In the genomic region with DNA sequence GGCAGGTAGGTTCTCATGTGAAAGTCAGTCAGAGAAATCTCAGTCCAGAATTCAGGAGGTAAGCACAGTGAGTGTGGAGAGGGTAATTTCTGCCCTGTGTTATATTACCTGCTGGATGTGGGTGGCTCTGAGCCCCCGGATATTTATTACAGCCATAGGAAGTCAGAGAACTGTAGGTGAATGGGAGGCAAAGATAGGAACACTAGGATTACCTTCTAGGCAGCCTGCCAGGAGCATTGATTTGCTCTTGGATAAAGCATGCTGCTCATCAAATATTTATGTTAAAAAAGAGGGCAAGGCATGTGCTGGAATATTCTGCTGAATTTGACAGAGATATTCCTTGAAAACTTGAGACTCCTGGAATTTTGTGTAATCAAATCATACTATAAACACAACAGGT, we compare ENCODE assay signal across 2 cellular contexts.
TF ChIP-seq lines count a peak whose summit lies in the region.

No MANE protein-coding gene starts in this region.

TF ChIP-seq in liver, 16 proteins besides CTCF, POLR2A, EP300 and RAD21 (continued from another document):
- TF ChIP-seq, protein P1, sequence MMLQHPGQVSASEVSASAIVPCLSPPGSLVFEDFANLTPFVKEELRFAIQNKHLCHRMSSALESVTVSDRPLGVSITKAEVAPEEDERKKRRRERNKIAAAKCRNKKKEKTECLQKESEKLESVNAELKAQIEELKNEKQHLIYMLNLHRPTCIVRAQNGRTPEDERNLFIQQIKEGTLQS (IDR thresholded peaks at IDR 0.05) = no peak
- TF ChIP-seq YY1 (IDR thresholded peaks at IDR 0.05) = peak; percentile 1
- no peak for TF ChIP-seq JUND (IDR thresholded peaks at IDR 0.05)
- TF ChIP-seq, protein P2, sequence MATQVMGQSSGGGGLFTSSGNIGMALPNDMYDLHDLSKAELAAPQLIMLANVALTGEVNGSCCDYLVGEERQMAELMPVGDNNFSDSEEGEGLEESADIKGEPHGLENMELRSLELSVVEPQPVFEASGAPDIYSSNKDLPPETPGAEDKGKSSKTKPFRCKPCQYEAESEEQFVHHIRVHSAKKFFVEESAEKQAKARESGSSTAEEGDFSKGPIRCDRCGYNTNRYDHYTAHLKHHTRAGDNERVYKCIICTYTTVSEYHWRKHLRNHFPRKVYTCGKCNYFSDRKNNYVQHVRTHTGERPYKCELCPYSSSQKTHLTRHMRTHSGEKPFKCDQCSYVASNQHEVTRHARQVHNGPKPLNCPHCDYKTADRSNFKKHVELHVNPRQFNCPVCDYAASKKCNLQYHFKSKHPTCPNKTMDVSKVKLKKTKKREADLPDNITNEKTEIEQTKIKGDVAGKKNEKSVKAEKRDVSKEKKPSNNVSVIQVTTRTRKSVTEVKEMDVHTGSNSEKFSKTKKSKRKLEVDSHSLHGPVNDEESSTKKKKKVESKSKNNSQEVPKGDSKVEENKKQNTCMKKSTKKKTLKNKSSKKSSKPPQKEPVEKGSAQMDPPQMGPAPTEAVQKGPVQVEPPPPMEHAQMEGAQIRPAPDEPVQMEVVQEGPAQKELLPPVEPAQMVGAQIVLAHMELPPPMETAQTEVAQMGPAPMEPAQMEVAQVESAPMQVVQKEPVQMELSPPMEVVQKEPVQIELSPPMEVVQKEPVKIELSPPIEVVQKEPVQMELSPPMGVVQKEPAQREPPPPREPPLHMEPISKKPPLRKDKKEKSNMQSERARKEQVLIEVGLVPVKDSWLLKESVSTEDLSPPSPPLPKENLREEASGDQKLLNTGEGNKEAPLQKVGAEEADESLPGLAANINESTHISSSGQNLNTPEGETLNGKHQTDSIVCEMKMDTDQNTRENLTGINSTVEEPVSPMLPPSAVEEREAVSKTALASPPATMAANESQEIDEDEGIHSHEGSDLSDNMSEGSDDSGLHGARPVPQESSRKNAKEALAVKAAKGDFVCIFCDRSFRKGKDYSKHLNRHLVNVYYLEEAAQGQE (IDR thresholded peaks at IDR 0.05) = no peak

TF ChIP-seq in HepG2, 621 proteins besides CTCF, POLR2A, EP300 and RAD21:
- TF ChIP-seq, protein P3, sequence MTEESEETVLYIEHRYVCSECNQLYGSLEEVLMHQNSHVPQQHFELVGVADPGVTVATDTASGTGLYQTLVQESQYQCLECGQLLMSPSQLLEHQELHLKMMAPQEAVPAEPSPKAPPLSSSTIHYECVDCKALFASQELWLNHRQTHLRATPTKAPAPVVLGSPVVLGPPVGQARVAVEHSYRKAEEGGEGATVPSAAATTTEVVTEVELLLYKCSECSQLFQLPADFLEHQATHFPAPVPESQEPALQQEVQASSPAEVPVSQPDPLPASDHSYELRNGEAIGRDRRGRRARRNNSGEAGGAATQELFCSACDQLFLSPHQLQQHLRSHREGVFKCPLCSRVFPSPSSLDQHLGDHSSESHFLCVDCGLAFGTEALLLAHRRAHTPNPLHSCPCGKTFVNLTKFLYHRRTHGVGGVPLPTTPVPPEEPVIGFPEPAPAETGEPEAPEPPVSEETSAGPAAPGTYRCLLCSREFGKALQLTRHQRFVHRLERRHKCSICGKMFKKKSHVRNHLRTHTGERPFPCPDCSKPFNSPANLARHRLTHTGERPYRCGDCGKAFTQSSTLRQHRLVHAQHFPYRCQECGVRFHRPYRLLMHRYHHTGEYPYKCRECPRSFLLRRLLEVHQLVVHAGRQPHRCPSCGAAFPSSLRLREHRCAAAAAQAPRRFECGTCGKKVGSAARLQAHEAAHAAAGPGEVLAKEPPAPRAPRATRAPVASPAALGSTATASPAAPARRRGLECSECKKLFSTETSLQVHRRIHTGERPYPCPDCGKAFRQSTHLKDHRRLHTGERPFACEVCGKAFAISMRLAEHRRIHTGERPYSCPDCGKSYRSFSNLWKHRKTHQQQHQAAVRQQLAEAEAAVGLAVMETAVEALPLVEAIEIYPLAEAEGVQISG (CRISPR knock-in tag; IDR thresholded peaks at IDR 0.05) = no peak
- TF ChIP-seq, protein P4, sequence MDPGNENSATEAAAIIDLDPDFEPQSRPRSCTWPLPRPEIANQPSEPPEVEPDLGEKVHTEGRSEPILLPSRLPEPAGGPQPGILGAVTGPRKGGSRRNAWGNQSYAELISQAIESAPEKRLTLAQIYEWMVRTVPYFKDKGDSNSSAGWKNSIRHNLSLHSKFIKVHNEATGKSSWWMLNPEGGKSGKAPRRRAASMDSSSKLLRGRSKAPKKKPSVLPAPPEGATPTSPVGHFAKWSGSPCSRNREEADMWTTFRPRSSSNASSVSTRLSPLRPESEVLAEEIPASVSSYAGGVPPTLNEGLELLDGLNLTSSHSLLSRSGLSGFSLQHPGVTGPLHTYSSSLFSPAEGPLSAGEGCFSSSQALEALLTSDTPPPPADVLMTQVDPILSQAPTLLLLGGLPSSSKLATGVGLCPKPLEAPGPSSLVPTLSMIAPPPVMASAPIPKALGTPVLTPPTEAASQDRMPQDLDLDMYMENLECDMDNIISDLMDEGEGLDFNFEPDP (CRISPR knock-in tag; conservative IDR thresholded peaks at IDR 0.05) = no peak
- no peak for TF ChIP-seq PPARG (CRISPR knock-in tag; conservative IDR thresholded peaks at IDR 0.05)
- TF ChIP-seq, protein P5, sequence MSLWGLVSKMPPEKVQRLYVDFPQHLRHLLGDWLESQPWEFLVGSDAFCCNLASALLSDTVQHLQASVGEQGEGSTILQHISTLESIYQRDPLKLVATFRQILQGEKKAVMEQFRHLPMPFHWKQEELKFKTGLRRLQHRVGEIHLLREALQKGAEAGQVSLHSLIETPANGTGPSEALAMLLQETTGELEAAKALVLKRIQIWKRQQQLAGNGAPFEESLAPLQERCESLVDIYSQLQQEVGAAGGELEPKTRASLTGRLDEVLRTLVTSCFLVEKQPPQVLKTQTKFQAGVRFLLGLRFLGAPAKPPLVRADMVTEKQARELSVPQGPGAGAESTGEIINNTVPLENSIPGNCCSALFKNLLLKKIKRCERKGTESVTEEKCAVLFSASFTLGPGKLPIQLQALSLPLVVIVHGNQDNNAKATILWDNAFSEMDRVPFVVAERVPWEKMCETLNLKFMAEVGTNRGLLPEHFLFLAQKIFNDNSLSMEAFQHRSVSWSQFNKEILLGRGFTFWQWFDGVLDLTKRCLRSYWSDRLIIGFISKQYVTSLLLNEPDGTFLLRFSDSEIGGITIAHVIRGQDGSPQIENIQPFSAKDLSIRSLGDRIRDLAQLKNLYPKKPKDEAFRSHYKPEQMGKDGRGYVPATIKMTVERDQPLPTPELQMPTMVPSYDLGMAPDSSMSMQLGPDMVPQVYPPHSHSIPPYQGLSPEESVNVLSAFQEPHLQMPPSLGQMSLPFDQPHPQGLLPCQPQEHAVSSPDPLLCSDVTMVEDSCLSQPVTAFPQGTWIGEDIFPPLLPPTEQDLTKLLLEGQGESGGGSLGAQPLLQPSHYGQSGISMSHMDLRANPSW (CRISPR knock-in tag; IDR thresholded peaks at IDR 0.05; ENCODE audit: borderline replicate concordance) = no peak
- TF ChIP-seq, protein P6, sequence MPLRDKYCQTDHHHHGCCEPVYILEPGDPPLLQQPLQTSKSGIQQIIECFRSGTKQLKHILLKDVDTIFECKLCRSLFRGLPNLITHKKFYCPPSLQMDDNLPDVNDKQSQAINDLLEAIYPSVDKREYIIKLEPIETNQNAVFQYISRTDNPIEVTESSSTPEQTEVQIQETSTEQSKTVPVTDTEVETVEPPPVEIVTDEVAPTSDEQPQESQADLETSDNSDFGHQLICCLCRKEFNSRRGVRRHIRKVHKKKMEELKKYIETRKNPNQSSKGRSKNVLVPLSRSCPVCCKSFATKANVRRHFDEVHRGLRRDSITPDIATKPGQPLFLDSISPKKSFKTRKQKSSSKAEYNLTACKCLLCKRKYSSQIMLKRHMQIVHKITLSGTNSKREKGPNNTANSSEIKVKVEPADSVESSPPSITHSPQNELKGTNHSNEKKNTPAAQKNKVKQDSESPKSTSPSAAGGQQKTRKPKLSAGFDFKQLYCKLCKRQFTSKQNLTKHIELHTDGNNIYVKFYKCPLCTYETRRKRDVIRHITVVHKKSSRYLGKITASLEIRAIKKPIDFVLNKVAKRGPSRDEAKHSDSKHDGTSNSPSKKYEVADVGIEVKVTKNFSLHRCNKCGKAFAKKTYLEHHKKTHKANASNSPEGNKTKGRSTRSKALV (CRISPR knock-in tag; IDR thresholded peaks at IDR 0.05) = no peak
- TF ChIP-seq, protein P7, sequence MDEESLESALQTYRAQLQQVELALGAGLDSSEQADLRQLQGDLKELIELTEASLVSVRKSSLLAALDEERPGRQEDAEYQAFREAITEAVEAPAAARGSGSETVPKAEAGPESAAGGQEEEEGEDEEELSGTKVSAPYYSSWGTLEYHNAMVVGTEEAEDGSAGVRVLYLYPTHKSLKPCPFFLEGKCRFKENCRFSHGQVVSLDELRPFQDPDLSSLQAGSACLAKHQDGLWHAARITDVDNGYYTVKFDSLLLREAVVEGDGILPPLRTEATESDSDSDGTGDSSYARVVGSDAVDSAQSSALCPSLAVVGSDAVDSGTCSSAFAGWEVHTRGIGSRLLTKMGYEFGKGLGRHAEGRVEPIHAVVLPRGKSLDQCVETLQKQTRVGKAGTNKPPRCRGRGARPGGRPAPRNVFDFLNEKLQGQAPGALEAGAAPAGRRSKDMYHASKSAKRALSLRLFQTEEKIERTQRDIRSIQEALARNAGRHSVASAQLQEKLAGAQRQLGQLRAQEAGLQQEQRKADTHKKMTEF (CRISPR knock-in tag; IDR thresholded peaks at IDR 0.05) = no peak
- no peak for TF ChIP-seq SMC3 (IDR thresholded peaks at IDR 0.05; ENCODE audit: low read length)
- TF ChIP-seq ADNP (CRISPR knock-in tag; IDR thresholded peaks at IDR 0.05) = no peak
- TF ChIP-seq, protein P8, sequence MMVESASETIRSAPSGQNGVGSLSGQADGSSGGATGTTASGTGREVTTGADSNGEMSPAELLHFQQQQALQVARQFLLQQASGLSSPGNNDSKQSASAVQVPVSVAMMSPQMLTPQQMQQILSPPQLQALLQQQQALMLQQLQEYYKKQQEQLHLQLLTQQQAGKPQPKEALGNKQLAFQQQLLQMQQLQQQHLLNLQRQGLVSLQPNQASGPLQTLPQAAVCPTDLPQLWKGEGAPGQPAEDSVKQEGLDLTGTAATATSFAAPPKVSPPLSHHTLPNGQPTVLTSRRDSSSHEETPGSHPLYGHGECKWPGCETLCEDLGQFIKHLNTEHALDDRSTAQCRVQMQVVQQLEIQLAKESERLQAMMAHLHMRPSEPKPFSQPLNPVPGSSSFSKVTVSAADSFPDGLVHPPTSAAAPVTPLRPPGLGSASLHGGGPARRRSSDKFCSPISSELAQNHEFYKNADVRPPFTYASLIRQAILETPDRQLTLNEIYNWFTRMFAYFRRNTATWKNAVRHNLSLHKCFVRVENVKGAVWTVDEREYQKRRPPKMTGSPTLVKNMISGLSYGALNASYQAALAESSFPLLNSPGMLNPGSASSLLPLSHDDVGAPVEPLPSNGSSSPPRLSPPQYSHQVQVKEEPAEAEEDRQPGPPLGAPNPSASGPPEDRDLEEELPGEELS (CRISPR knock-in tag; IDR thresholded peaks at IDR 0.05) = no peak
- TF ChIP-seq SNAI1 (CRISPR knock-in tag; IDR thresholded peaks at IDR 0.05; ENCODE audit: borderline replicate concordance) = no peak
- TF ChIP-seq HNRNPLL (IDR thresholded peaks at IDR 0.05; ENCODE audit: low read depth, low read length, poor library complexity, severe bottlenecking) = no peak
- TF ChIP-seq, protein P9, sequence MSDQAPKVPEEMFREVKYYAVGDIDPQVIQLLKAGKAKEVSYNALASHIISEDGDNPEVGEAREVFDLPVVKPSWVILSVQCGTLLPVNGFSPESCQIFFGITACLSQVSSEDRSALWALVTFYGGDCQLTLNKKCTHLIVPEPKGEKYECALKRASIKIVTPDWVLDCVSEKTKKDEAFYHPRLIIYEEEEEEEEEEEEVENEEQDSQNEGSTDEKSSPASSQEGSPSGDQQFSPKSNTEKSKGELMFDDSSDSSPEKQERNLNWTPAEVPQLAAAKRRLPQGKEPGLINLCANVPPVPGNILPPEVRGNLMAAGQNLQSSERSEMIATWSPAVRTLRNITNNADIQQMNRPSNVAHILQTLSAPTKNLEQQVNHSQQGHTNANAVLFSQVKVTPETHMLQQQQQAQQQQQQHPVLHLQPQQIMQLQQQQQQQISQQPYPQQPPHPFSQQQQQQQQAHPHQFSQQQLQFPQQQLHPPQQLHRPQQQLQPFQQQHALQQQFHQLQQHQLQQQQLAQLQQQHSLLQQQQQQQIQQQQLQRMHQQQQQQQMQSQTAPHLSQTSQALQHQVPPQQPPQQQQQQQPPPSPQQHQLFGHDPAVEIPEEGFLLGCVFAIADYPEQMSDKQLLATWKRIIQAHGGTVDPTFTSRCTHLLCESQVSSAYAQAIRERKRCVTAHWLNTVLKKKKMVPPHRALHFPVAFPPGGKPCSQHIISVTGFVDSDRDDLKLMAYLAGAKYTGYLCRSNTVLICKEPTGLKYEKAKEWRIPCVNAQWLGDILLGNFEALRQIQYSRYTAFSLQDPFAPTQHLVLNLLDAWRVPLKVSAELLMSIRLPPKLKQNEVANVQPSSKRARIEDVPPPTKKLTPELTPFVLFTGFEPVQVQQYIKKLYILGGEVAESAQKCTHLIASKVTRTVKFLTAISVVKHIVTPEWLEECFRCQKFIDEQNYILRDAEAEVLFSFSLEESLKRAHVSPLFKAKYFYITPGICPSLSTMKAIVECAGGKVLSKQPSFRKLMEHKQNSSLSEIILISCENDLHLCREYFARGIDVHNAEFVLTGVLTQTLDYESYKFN (CRISPR knock-in tag; conservative IDR thresholded peaks at IDR 0.05) = no peak
